8 cellular contexts compared by ENCODE assay signal in the genomic region with DNA sequence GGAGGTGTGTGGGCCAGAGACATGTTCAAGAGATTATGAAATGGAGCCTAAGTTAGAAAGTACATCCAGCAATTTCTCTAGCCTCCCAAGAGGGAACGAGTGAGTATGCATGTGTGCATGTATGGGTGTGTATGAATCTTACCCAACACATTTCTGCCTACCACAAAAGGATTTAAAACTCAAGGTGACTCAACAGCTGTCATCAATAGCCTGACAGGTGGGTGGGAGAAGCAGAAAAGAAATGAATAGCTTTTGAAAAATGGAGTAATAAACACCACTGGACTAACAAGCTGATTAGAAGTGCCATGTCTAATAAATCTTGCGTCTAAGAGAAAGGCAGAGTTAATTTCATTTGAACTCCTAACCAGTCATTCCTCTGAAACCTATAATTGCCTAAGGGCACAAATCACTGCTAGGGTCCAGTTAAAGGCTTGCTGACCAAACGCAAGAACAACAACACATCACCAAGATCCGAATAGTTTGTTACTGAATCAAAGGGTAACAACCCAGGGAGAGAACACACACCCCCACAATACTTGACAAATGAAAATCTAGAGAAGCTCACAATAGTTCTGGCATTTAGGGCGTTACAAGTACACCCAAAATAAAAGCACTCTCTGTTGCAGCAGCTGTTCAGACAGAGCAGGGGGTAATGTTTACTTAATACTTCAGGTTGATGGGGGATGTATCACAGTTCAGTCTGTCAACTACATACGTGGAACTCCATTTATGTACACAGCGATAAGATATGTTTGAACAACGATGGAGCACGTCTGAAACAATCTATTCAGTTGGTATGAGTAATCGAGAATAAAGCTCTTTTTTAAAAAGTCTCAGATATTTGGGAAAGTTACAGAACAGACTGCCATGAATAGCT. TPM values are rescaled to one million over a fixed set of nuclear protein-coding genes. Genes with fewer than 3 reads are reported as not detected.
DNase-seq lines count a peak whose midpoint lies in the region; ATAC-seq and TF ChIP-seq lines count a peak whose summit lies in the region.

No MANE protein-coding gene starts in this region.

- H3K4me1 ChIP-seq in heart right ventricle (peaks cover 0 to 70% (median 57%) of the 10 kb centered on the region in 9 donors), OCI-LY1 (ENCODE audit: insufficient read depth, low read length, severe bottlenecking) (peaks cover 39% of the 10 kb centered on the region)

- no peak overlapping the region for H2AFZ ChIP-seq in OCI-LY1 (ENCODE audit: low read length)

- H3K9me2 ChIP-seq in OCI-LY1 (ENCODE audit: low read depth, low read length) = no peaks in the 10 kb centered on the region

- H3K9me3 ChIP-seq in heart right ventricle (no peaks in the 10 kb centered on the region), OCI-LY1 (ENCODE audit: low read length) (no peaks in the 10 kb centered on the region)

- ATAC-seq in heart right ventricle (no peak), Right ventricle myocardium superior (ENCODE audit: poor library complexity) (no peak), HG03139 (IDR thresholded peaks at IDR 0.05; ENCODE audit: unreplicated experiment) (no peak), HG03159 (IDR thresholded peaks at IDR 0.05; ENCODE audit: unreplicated experiment) (no peak)

- H3K4me2 ChIP-seq in OCI-LY1 (ENCODE audit: low read length) = peak overlapping the region; percentile 93

- no peaks in the 10 kb centered on the region; the same call in 1 of the 2 replicates for H3K79me2 ChIP-seq in OCI-LY1 (ENCODE audit: insufficient read depth, low read length)

- peaks cover 6% of the 10 kb centered on the region; the same call in 1 of the 2 replicates for H3F3A ChIP-seq in OCI-LY1 (ENCODE audit: insufficient read depth, low read length)

- H3K9ac ChIP-seq in OCI-LY1 (ENCODE audit: low read length) = peak overlapping the region; percentile 82; the same call in 1 of the 2 replicates

- WGBS in heart right ventricle, 2 donors = 47 to 49% methylated on average over 10 of the region's 10 CpGs

- H3K36me3 ChIP-seq in heart right ventricle (peaks cover 0 to 38% (median 12%) of the 10 kb centered on the region in 9 donors), OCI-LY1 (ENCODE audit: insufficient read depth, low read length) (peaks cover 24% of the 10 kb centered on the region)

- H3K27me3 ChIP-seq in heart right ventricle = no peaks in the 10 kb centered on the region
- no peaks in the 10 kb centered on the region for H3K27me3 ChIP-seq in OCI-LY1 (ENCODE audit: insufficient read depth, low read length)

- H3K4me3 ChIP-seq in heart right ventricle = peak overlapping the region in 8 of 10 donors; percentile 87 to 98 (median 93)
- peak overlapping the region; percentile 88 for H3K4me3 ChIP-seq in OCI-LY1 (ENCODE audit: low read depth, low read length, poor library complexity, severe bottlenecking)
- peak overlapping the region; percentile 92 for H3K4me3 ChIP-seq in epithelial cell of esophagus (ENCODE audit: low read length)

- DNase-seq in heart right ventricle = no peak
- DNase-seq in Right ventricle myocardium superior = no peak
- peak; percentile 98 for DNase-seq in epithelial cell of esophagus (ENCODE audit: low read depth)
- DNase-seq in renal cortical epithelial cell (ENCODE audit: low read depth) = peak; percentile 86
- DNase-seq in activated effector memory CD4-positive, alpha-beta T cell treated with anti-CD3 and anti-CD28 coated beads, Interleukin-2, amount 50 U/mL, for 16 hours = no peak

- TF ChIP-seq CTCF in heart right ventricle (IDR thresholded peaks at IDR 0.05) = no peak
- no peak for TF ChIP-seq CTCF in OCI-LY1 (IDR thresholded peaks at IDR 0.05; ENCODE audit: low read length)
- no peak for TF ChIP-seq CTCF in epithelial cell of esophagus (IDR thresholded peaks at IDR 0.05; ENCODE audit: insufficient read depth, low read depth, low read length, missing control alignments)

- no peaks in the 10 kb centered on the region for H4K20me1 ChIP-seq in OCI-LY1 (ENCODE audit: insufficient read depth, low read length)

- H3K27ac ChIP-seq in heart right ventricle (peak overlapping the region in 8 of 10 donors; percentile 97 to 100 (median 98)), OCI-LY1 (ENCODE audit: low read depth, low read length, poor library complexity, severe bottlenecking) (no peak overlapping the region)

- intact Hi-C loops in heart right ventricle (cut with DNase I) (loop anchor here in 3 of 10 donors (5.0 to 10.0 kb wide), 2 partner anchors 354 to 361 kb away; partner anchors contain the start of gene SFPQ (in 2 of the 3)), Right ventricle myocardium superior (cut with DNase I) (no loop called here)

RNA-seq across cellular contexts. Expression of gene KIAA0319L, which starts 1.4 kb away (rescaled TPM):
- total RNA-seq in heart right ventricle = 10 to 100 TPM; 57.9 to 84.3 (median 78.3) TPM
- polyA plus RNA-seq in heart right ventricle = 10 to 100 TPM; 26.0 to 28.0 TPM
- total RNA-seq in Right ventricle myocardium superior = 62.1 TPM
- total RNA-seq in renal cortical epithelial cell = 49.1 and 113 TPM in 2 replicates

RNA-seq across cellular contexts. Expression of gene NCDN, which starts 1.8 kb away (rescaled TPM):
- total RNA-seq in heart right ventricle (10 to 100 TPM; 20.3 to 51.7 (median 34.5) TPM), Right ventricle myocardium superior (20.3 TPM), renal cortical epithelial cell (10.9 and 40.3 TPM in 2 replicates)
- 10 to 100 TPM; 15.3 to 15.8 TPM for polyA plus RNA-seq in heart right ventricle

RNA-seq across cellular contexts. Expression of gene TFAP2E, which starts 17.3 kb away (rescaled TPM):
- under 1 TPM in 7 of 10 donors, not detected in 3; 0.18 to 0.56 (median 0.40) TPM for total RNA-seq in heart right ventricle
- polyA plus RNA-seq in heart right ventricle = 1 to 10 TPM in 1 of 2 donors, under 1 TPM in 1; 0.22 to 1.4 TPM
- 0.27 TPM for total RNA-seq in Right ventricle myocardium superior
- 0.35 and 1.4 TPM in 2 replicates for total RNA-seq in renal cortical epithelial cell

Comparison
In these comparisons a context has a peak if more than half of its experiments do, and no peak if none do; other contexts are left out.
1. DNase-seq: peak in epithelial cell of esophagus (single experiment) and renal cortical epithelial cell (single experiment); none in heart right ventricle (0 of 2), Right ventricle myocardium superior (single experiment) and activated effector memory CD4-positive, alpha-beta T cell treated with anti-CD3 and anti-CD28 coated beads, Interleukin-2, amount 50 U/mL, for 16 hours (single experiment).
2. Peak in every context shown above with its lines, with median percentiles within 50 percentile points of each other: H3K4me3 ChIP-seq.